Comparison of ENCODE assay signal across 21 cellular contexts in genomic region chr6:11791354-11792107, GRCh38. TPM values are rescaled to one million over a fixed set of nuclear protein-coding genes. Genes with fewer than 3 reads are reported as not detected.
DNase-seq lines count a peak whose midpoint lies in the region; ATAC-seq, FAIRE-seq and TF ChIP-seq lines count a peak whose summit lies in the region.
"Had no signal": no experiment of that assay in that cellular context is flagged by ENCODE, and none has a peak within 500 bp of the region (broad histone marks: within the 10 kb centered on the region; RNA-seq: fewer than 3 reads in every experiment).

No MANE protein-coding gene starts in this region.

- no peak overlapping the region for H3K23ac ChIP-seq in H1 (ENCODE audit: insufficient read length)

- no peaks in the 10 kb centered on the region for H3K79me1 ChIP-seq in H1 (ENCODE audit: low read depth, low read length)

- peak overlapping the region; percentile 65 for H3K18ac ChIP-seq in H1 (ENCODE audit: extremely low read depth, low read length)

- no peak for TF ChIP-seq RAD21 in H1 (IDR thresholded peaks at IDR 0.05 in 1 of 2, conservative IDR thresholded peaks at IDR 0.05 in 1 of 2; ENCODE audit: low read depth in 2 of 2, low read length in 2 of 2)

- TF ChIP-seq CTCF in H1 (IDR thresholded peaks at IDR 0.05; ENCODE audit: control extremely low read depth in 1 of 3, insufficient read depth in 1 of 3, low read depth in 1 of 3, low read length in 3 of 3): no peak

- H4K8ac ChIP-seq in H1 (ENCODE audit: extremely low read depth, insufficient read depth, low read length): no peak overlapping the region

- FAIRE-seq in H1 (lab: Jason Lieb, UNC): no peak
- FAIRE-seq: GM19239 had no signal

- POLR2A ChIA-PET in H1 (lab: Charles Lee; ENCODE audit: partially characterized antibody): interaction anchor here (0.5 kb wide), 1 partner anchor 219 kb away, joined by 4 read pairs; no protein-coding TSS in a partner anchor

- H3K9ac ChIP-seq in HUES64 (ENCODE audit: low read depth, low read length): no peak overlapping the region
- no peak overlapping the region for H3K9ac ChIP-seq in H1 (replicated peaks in 1 of 4; ENCODE audit: extremely low read depth in 1 of 4, low read depth in 3 of 4, low read length in 3 of 4)

- H3K36me3 Mint-ChIP-seq in stimulated activated effector memory CD8-positive, alpha-beta T cell treated with anti-CD3 and anti-CD28 coated beads, Interleukin-12 subunit alpha, Interleukin-12 subunit beta, amount 100 ng/mL, for 72 hours: no peaks in the 10 kb centered on the region

- H2AFZ ChIP-seq in H1 (ENCODE audit: low read length): no peak overlapping the region

- no peaks in the 10 kb centered on the region; the same call in 1 of the 2 replicates for H3K23me2 ChIP-seq in H1 (ENCODE audit: low read depth, low read length)

- peak overlapping the region; percentile 66; the same call in 1 of the 2 replicates for H2BK5ac ChIP-seq in H1 (ENCODE audit: low read depth, low read length)

- no peak for TF ChIP-seq EP300 in H1 (IDR thresholded peaks at IDR 0.05; ENCODE audit: borderline replicate concordance in 1 of 2, low read depth in 2 of 2, low read length in 2 of 2)

- no peak overlapping the region for H3K56ac ChIP-seq in H1 (replicated peaks; ENCODE audit: insufficient read length, low read depth, low read length)

- peak overlapping the region; percentile 32 for H3K4me3 Mint-ChIP-seq in stimulated activated effector memory CD8-positive, alpha-beta T cell treated with anti-CD3 and anti-CD28 coated beads, Interleukin-12 subunit alpha, Interleukin-12 subunit beta, amount 100 ng/mL, for 72 hours
- H3K4me3 Mint-ChIP-seq: HFFc6; T-helper 1 cell treated with Interleukin-12 subunit alpha and Interleukin-12 subunit beta and Interleukin-4 antibody, amounts not matched to agents 30 μg/mL and 1 μg/mL, for 36 hours had no signal

- peak overlapping the region in 1 of 2 experiments; percentile 39; a peak in 1 of 4 replicates for H3K4me2 ChIP-seq in H1 (ENCODE audit: insufficient read depth in 1 of 2, low read depth in 2 of 2, low read length in 2 of 2)

- peak; percentile 27 for DNase-seq in stimulated activated CD4-positive, alpha-beta T cell treated with anti-CD3 and anti-CD28 coated beads, Interleukin-15, amount 100 ng/mL, for 24 hours
- no peak for DNase-seq in stimulated activated CD4-positive, alpha-beta T cell treated with anti-CD3 and anti-CD28 coated beads, Interleukin-4, amount 100 ng/mL, for 4 hours
- no peak for DNase-seq in H1 (ENCODE audit: low read depth in 1 of 2, low spot score in 2 of 2)
- no peak for DNase-seq in stimulated activated effector memory CD8-positive, alpha-beta T cell treated with anti-CD3 and anti-CD28 coated beads, Interleukin-12 subunit alpha, Interleukin-12 subunit beta, amount 100 ng/mL, for 72 hours (ENCODE audit: low spot score in 2 of 2)
- DNase-seq in NCI-H128 (lab: John Stamatoyannopoulos, UW; ENCODE audit: unreplicated experiment): no peak
- DNase-seq: activated CD4-positive, CD25-positive, alpha-beta regulatory T cell; activated CD8-positive, alpha-beta memory T cell treated with anti-CD3 and anti-CD28 coated beads, Interleukin-2, amount 50 U/mL, for 4 hours; Caco-2; EL; gastrocnemius medialis; HFFc6; left ventricle myocardium superior; NCI-H1694; NCI-H748 treated with DMSO at 0.1 percent for 48 hours; occipital lobe; retina; SJCRH30 had no signal

- H3K27ac ChIP-seq in HUES64 (ENCODE audit: low read depth, low read length) (peak overlapping the region; percentile 17; the same call in 1 of the 2 replicates), H1 (ENCODE audit: low read depth, low read length) (no peak overlapping the region)
- H3K27ac ChIP-seq: gastrocnemius medialis, SJCRH30 had no signal

- no peak overlapping the region for H2BK12ac ChIP-seq in H1 (ENCODE audit: low read depth, low read length)

- no peaks in the 10 kb centered on the region for H3K9me3 ChIP-seq in HUES64 (ENCODE audit: insufficient read depth, low read depth, low read length)
- no peaks in the 10 kb centered on the region for H3K9me3 ChIP-seq in H1 (ENCODE audit: insufficient read depth in 2 of 2, low read depth in 1 of 2, low read length in 1 of 2)
- H3K9me3 ChIP-seq: gastrocnemius medialis, SJCRH30 had no signal

- no peak overlapping the region for H3K14ac ChIP-seq in H1 (ENCODE audit: insufficient read length)

- H2AK5ac ChIP-seq in H1 (ENCODE audit: low read depth, low read length): no peak overlapping the region

- H4K91ac ChIP-seq in H1 (replicated peaks; ENCODE audit: insufficient read length, low read length): no peak overlapping the region

- CTCF ChIA-PET in H1 (lab: Charles Lee; ENCODE audit: partially characterized antibody): interaction anchor here (1.0 kb wide), 1 partner anchor 92 kb away, joined by 3 read pairs; no protein-coding TSS in a partner anchor

- H3K9me3 Mint-ChIP-seq in stimulated activated effector memory CD8-positive, alpha-beta T cell treated with anti-CD3 and anti-CD28 coated beads, Interleukin-12 subunit alpha, Interleukin-12 subunit beta, amount 100 ng/mL, for 72 hours: no peaks in the 10 kb centered on the region

- peaks cover 8% of the 10 kb centered on the region for H3K4me1 Mint-ChIP-seq in stimulated activated effector memory CD8-positive, alpha-beta T cell treated with anti-CD3 and anti-CD28 coated beads, Interleukin-12 subunit alpha, Interleukin-12 subunit beta, amount 100 ng/mL, for 72 hours

- H3K27me3 ChIP-seq in HUES64 (ENCODE audit: insufficient read depth, low read length): no peaks in the 10 kb centered on the region
- no peaks in the 10 kb centered on the region for H3K27me3 ChIP-seq in H1 (replicated peaks in 1 of 4; ENCODE audit: control insufficient read depth in 3 of 4, extremely low read depth in 1 of 4, insufficient read depth in 3 of 4, low read length in 3 of 4)
- H3K27me3 ChIP-seq: gastrocnemius medialis, SJCRH30 had no signal

- ATAC-seq in stimulated activated effector memory CD8-positive, alpha-beta T cell treated with anti-CD3 and anti-CD28 coated beads, Interleukin-12 subunit alpha, Interleukin-12 subunit beta, amount 100 ng/mL, for 72 hours: peak; percentile 92
- no peak for ATAC-seq in GM21723 (IDR thresholded peaks at IDR 0.05; ENCODE audit: unreplicated experiment)
- ATAC-seq: gastrocnemius medialis, left ventricle myocardium superior had no signal

- H2BK20ac ChIP-seq in H1 (ENCODE audit: low read length): peak overlapping the region; percentile 41; the same call in 1 of the 2 replicates

- no peak for TF ChIP-seq POLR2A in H1 (IDR thresholded peaks at IDR 0.05; ENCODE audit: control extremely low read depth in 1 of 2, low read depth in 2 of 2, low read length in 2 of 2)

- H4K20me1 ChIP-seq in H1 (replicated peaks in 1 of 2; ENCODE audit: control insufficient read depth in 1 of 2, insufficient read depth in 2 of 2, low read length in 2 of 2): no peaks in the 10 kb centered on the region

- H2BK15ac ChIP-seq in H1 (ENCODE audit: low read length): no peak overlapping the region

- no peaks in the 10 kb centered on the region for H3K36me3 ChIP-seq in HUES64 (ENCODE audit: insufficient read depth, low read length)
- no peaks in the 10 kb centered on the region for H3K36me3 ChIP-seq in H1 (ENCODE audit: control insufficient read depth in 2 of 4, insufficient read depth in 4 of 4, low read length in 3 of 4)
- H3K36me3 ChIP-seq: gastrocnemius medialis, SJCRH30 had no signal

- H3K4me1 ChIP-seq in HUES64 (ENCODE audit: insufficient read depth, low read length) (peaks cover 29% of the 10 kb centered on the region), H1 (replicated peaks in 1 of 4; ENCODE audit: control insufficient read depth in 3 of 4, insufficient read depth in 4 of 4, low read length in 3 of 4) (peaks cover 0 to 15% (median 9%) of the 10 kb centered on the region in 4 experiments; a peak in 4 of 7 replicates)
- H3K4me1 ChIP-seq: gastrocnemius medialis, SJCRH30 had no signal

- no peak overlapping the region for H3K4ac ChIP-seq in H1 (replicated peaks; ENCODE audit: insufficient read length, low read depth, low read length)

- no peak overlapping the region for H3K27ac Mint-ChIP-seq in stimulated activated effector memory CD8-positive, alpha-beta T cell treated with anti-CD3 and anti-CD28 coated beads, Interleukin-12 subunit alpha, Interleukin-12 subunit beta, amount 100 ng/mL, for 72 hours
- H3K27ac Mint-ChIP-seq: HFFc6; T-helper 1 cell treated with Interleukin-12 subunit alpha and Interleukin-12 subunit beta and Interleukin-4 antibody, amounts not matched to agents 30 μg/mL and 1 μg/mL, for 36 hours had no signal

- WGBS in HUES64: 84% methylated on average over 7 of the region's 8 CpGs
- WGBS in H1 (ENCODE audit: extremely low coverage in 1 of 2, insufficient coverage in 1 of 2, insufficient read length in 1 of 2, insufficient replicate concordance in 2 of 2, low coverage in 1 of 2, low lambda C conversion rate in 2 of 2, missing lambda C conversion rate in 1 of 2), 2 experiments: 88% methylated on average over 8 of the region's 8 CpGs; no CpG with 5 or more reads in 1 of the 2 experiments

- no peak overlapping the region for H3K4me3 ChIP-seq in HUES64 (ENCODE audit: low read length)
- no peak overlapping the region for H3K4me3 ChIP-seq in H1 (ENCODE audit: extremely low read depth in 1 of 4, insufficient read depth in 2 of 4, low read depth in 3 of 4, low read length in 4 of 4)
- H3K4me3 ChIP-seq: gastrocnemius medialis, SJCRH30 had no signal

- no peak overlapping the region for H4K5ac ChIP-seq in H1 (ENCODE audit: insufficient read length, low read depth, low read length)

- no peak overlapping the region for H2BK120ac ChIP-seq in H1 (replicated peaks; ENCODE audit: low read depth, low read length)

- H3K79me2 ChIP-seq in H1 (ENCODE audit: control insufficient read depth in 1 of 2, insufficient read depth in 2 of 2, low read length in 2 of 2): no peaks in the 10 kb centered on the region

TF ChIP-seq in H1, 55 proteins besides CTCF, POLR2A, EP300 and RAD21 (continues in another document):
- no peak for TF ChIP-seq SIRT6 (IDR thresholded peaks at IDR 0.05; ENCODE audit: low read length)
- peak; percentile 68; the same call in 1 of the 2 replicates for TF ChIP-seq BACH1 (IDR thresholded peaks at IDR 0.05; ENCODE audit: low read length)
- TF ChIP-seq KDM4A (IDR thresholded peaks at IDR 0.05; ENCODE audit: low read depth, low read length, severe bottlenecking): no peak
- TF ChIP-seq MAFK (IDR thresholded peaks at IDR 0.05; ENCODE audit: low read depth, low read length): peak; percentile 3; the same call in 1 of the 2 replicates
- TF ChIP-seq SUZ12 (IDR thresholded peaks at IDR 0.05; ENCODE audit: low read length): no peak

RNA-seq across cellular contexts. Expression of gene ADTRP, which starts 12.9 kb away (rescaled TPM):
- not detected for polyA plus RNA-seq in HUES64 (2013, experiment 1 of 2)
- polyA plus RNA-seq in HUES64 (2013, experiment 2 of 2): not detected
- total RNA-seq in H1 (2021; fragmentation: NEBNext Ultra II Directional; extraction: Animal tissue kit (Norgen Biotek cat#: 25700)): 0.45 TPM in 1 of 2 replicates, not detected in the other
- 0.08 and 0.24 TPM in 2 replicates for polyA plus RNA-seq in H1 (2011; rRNA removed)
- polyA plus RNA-seq in H1 (2011; cell fraction: cytosol; rRNA removed): 0.18 TPM
- not detected for polyA plus RNA-seq in H1 (2011; cell fraction: nucleus; rRNA removed)
- polyA plus RNA-seq in H1 (2012, experiment 1 of 2): 0.24 TPM in 1 of 4 replicates, not detected in the others
- not detected for polyA plus RNA-seq in H1 (2012, experiment 2 of 2)
- polyA plus RNA-seq in H1 (2013, experiment 1 of 2): 0.16 TPM
- 0.31 TPM for polyA plus RNA-seq in H1 (2013, experiment 2 of 2)
- 0.98 TPM in 1 of 2 replicates, not detected in the other for polyA minus RNA-seq in H1 (2011; rRNA and poly(A)+ RNA removed)
- polyA minus RNA-seq in H1 (2011; cell fraction: cytosol; rRNA and poly(A)+ RNA removed): not detected
- polyA minus RNA-seq in H1 (2011; cell fraction: nucleus; rRNA and poly(A)+ RNA removed): not detected
- total RNA-seq: left ventricle myocardium superior, SJCRH30 had no signal
